Comparison of ENCODE assay signal across 16 cellular contexts in the genomic region with DNA sequence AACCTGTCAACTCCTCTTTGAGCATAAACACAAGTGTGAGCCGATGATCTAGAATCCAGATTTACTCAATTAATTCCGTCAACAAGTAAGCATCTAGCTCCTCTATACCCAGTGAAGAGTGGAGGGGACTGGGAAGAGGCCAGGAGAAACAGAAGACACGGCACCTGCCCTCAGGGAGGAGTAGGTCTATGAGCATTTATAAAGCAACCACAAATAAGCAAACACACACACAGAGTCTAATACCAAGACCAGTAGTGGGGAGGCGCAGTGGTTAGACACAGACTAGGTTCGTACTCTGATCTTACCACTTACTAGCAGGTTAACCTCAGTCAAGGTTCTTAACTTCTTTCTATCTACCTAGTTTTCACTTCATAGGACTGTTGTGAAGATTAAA. TPM values are rescaled to one million over a fixed set of nuclear protein-coding genes. Genes with fewer than 3 reads are reported as not detected.
A peak's percentile ranks its signal among the peaks of the same experiment; 100 is the strongest.
DNase-seq lines count a peak whose midpoint lies in the region; ATAC-seq and TF ChIP-seq lines count a peak whose summit lies in the region.
"Had no signal": no experiment of that assay in that cellular context is flagged by ENCODE, and none has a peak within 500 bp of the region (broad histone marks: within the 10 kb centered on the region; RNA-seq: fewer than 3 reads in every experiment).

No MANE protein-coding gene starts in this region.

- TF ChIP-seq CTCF in DND-41 (IDR thresholded peaks at IDR 0.05; ENCODE audit: borderline replicate concordance, extremely low read depth, low read length, poor library complexity, severe bottlenecking) (no peak), breast epithelium (IDR thresholded peaks at IDR 0.05) (no peak), nephron (IDR thresholded peaks at IDR 0.05; ENCODE audit: unreplicated experiment in 3 of 3) (no peak)

- ATAC-seq in CD4-positive, CD25-positive, alpha-beta regulatory T cell (ENCODE audit: low read depth in 2 of 2), result no peak
- ATAC-seq in DND-41 (ENCODE audit: insufficient read depth, low read depth), result no peak
- ATAC-seq in HG03045 (IDR thresholded peaks at IDR 0.05; ENCODE audit: unreplicated experiment), result no peak
- ATAC-seq: body of pancreas had no signal

- peaks cover 0 to 1% (median 0%) of the 10 kb centered on the region in 7 donors for H3K9me3 Mint-ChIP-seq in CD4-positive, CD25-positive, alpha-beta regulatory T cell
- peaks cover 3% of the 10 kb centered on the region for H3K9me3 Mint-ChIP-seq in nephron

- peaks cover 46% of the 10 kb centered on the region for H3K79me2 ChIP-seq in DND-41 (ENCODE audit: insufficient read depth, low read length)

- DNase-seq in CD4-positive, CD25-positive, alpha-beta regulatory T cell, result no peak
- DNase-seq in DND-41 (no peak), breast epithelium (ENCODE audit: low spot score in 2 of 2) (no peak), ACHN (no peak), hypothalamus (lab: John Stamatoyannopoulos, UW) (no peak), putamen (ENCODE audit: low spot score) (no peak)
- DNase-seq: effector memory CD4-positive, alpha-beta T cell; Karpas-422; NCI-H1694; NCI-H446; OCI-M1; ovary had no signal

- intact Hi-C loops in breast epithelium (cut with DNase I; ENCODE audit: low total_unique reads), result no loop called here

- peak overlapping the region in 2 of 3 donors; percentile 50 to 64 for H3K27ac Mint-ChIP-seq in CD4-positive, CD25-positive, alpha-beta regulatory T cell
- peak overlapping the region in 2 of 3 experiments; percentile 21 to 30 for H3K27ac Mint-ChIP-seq in nephron

- H2AFZ ChIP-seq in DND-41 (ENCODE audit: low read depth, low read length), result no peak overlapping the region

- peaks cover 4% of the 10 kb centered on the region for H3K36me3 Mint-ChIP-seq in CD4-positive, CD25-positive, alpha-beta regulatory T cell
- H3K36me3 Mint-ChIP-seq in nephron (ENCODE audit: low read depth), result no peaks in the 10 kb centered on the region

- H4K20me1 ChIP-seq in DND-41 (ENCODE audit: insufficient read depth, low read length), result no peaks in the 10 kb centered on the region

- H3K27ac ChIP-seq in CD4-positive, CD25-positive, alpha-beta regulatory T cell (ENCODE audit: insufficient read depth, low read length, poor library complexity, severe bottlenecking), result no peak overlapping the region
- peak overlapping the region; percentile 6; the same call in 1 of the 2 replicates for H3K27ac ChIP-seq in DND-41 (ENCODE audit: low read length)
- peak overlapping the region; percentile 1 to 54 for H3K27ac ChIP-seq in breast epithelium
- H3K27ac ChIP-seq: body of pancreas, HL-60, ovary had no signal

- no peak overlapping the region for H3K4me2 ChIP-seq in DND-41 (ENCODE audit: insufficient read depth, low read length)

- peaks cover 28 to 80% (median 46%) of the 10 kb centered on the region in 4 donors for H3K4me1 Mint-ChIP-seq in CD4-positive, CD25-positive, alpha-beta regulatory T cell
- H3K4me1 Mint-ChIP-seq in nephron, result peaks cover 52% of the 10 kb centered on the region

- no peaks in the 10 kb centered on the region for H3K27me3 Mint-ChIP-seq in CD4-positive, CD25-positive, alpha-beta regulatory T cell
- peaks cover 6% of the 10 kb centered on the region for H3K27me3 Mint-ChIP-seq in nephron (ENCODE audit: low read depth)

- H3K4me1 ChIP-seq in CD4-positive, CD25-positive, alpha-beta regulatory T cell (ENCODE audit: control insufficient read depth, insufficient read depth, low read length, poor library complexity, severe bottlenecking), result peaks cover 14% of the 10 kb centered on the region
- H3K4me1 ChIP-seq in DND-41 (ENCODE audit: insufficient read depth, low read length) (peaks cover 31% of the 10 kb centered on the region), breast epithelium (no peaks in the 10 kb centered on the region)

- TF ChIP-seq POLR2A in breast epithelium (IDR thresholded peaks at IDR 0.05), result no peak

- H3K36me3 ChIP-seq in CD4-positive, CD25-positive, alpha-beta regulatory T cell (ENCODE audit: control insufficient read depth, insufficient read depth, low read length), result no peaks in the 10 kb centered on the region
- H3K36me3 ChIP-seq in DND-41 (ENCODE audit: insufficient read depth, low read length), result no peaks in the 10 kb centered on the region
- no peaks in the 10 kb centered on the region for H3K36me3 ChIP-seq in breast epithelium
- H3K36me3 ChIP-seq: ovary had no signal

- no peak overlapping the region for H3K9ac ChIP-seq in DND-41 (ENCODE audit: low read depth, low read length)

- peak overlapping the region in 2 of 4 donors; percentile 38 to 59 for H3K4me3 Mint-ChIP-seq in CD4-positive, CD25-positive, alpha-beta regulatory T cell
- H3K4me3 Mint-ChIP-seq in nephron, result no peak overlapping the region

- H3K4me3 ChIP-seq in CD4-positive, CD25-positive, alpha-beta regulatory T cell (ENCODE audit: low read depth, low read length), result no peak overlapping the region
- H3K4me3 ChIP-seq in DND-41 (ENCODE audit: low read depth in 1 of 2, low read length in 2 of 2), result no peak overlapping the region
- H3K4me3 ChIP-seq in breast epithelium, result no peak overlapping the region
- H3K4me3 ChIP-seq: body of pancreas, ovary had no signal

- in situ Hi-C loops in ACHN (cut with HindIII; ENCODE audit: low pct_ligation_motif_present, low pct_unique_long_range_greater_than_20kb, low sequenced_read_pairs), result no loop called here

- no peaks in the 10 kb centered on the region for H3K27me3 ChIP-seq in CD4-positive, CD25-positive, alpha-beta regulatory T cell (ENCODE audit: control insufficient read depth, insufficient read depth, low read length)
- H3K27me3 ChIP-seq in DND-41 (ENCODE audit: insufficient read depth, low read length, poor library complexity) (no peaks in the 10 kb centered on the region), breast epithelium (no peaks in the 10 kb centered on the region)
- H3K27me3 ChIP-seq: body of pancreas, ovary had no signal

- H3K9me3 ChIP-seq in CD4-positive, CD25-positive, alpha-beta regulatory T cell (ENCODE audit: control insufficient read depth in 2 of 2, low read length in 2 of 2), result no peaks in the 10 kb centered on the region
- H3K9me3 ChIP-seq in DND-41 (ENCODE audit: insufficient read depth, low read length, severe bottlenecking) (no peaks in the 10 kb centered on the region), breast epithelium (no peaks in the 10 kb centered on the region)
- H3K9me3 ChIP-seq: body of pancreas, ovary had no signal

RNA-seq across cellular contexts. Expression of gene FOXN3, which starts 5.9 kb away (rescaled TPM):
- total RNA-seq in CD4-positive, CD25-positive, alpha-beta regulatory T cell, result 203 TPM
- polyA plus RNA-seq in CD4-positive, CD25-positive, alpha-beta regulatory T cell, result 100 to 1,000 TPM; 108 to 126 (median 110) TPM
- total RNA-seq in breast epithelium, result 100 to 1,000 TPM in 1 of 3 donors, 10 to 100 TPM in 2; 70.7 to 180 (median 80.3) TPM
